ENCODE assay signal across 9 cellular contexts in genomic region chr6:152129606-152130249, GRCh38.
DNase-seq lines count a peak whose midpoint lies in the region; ATAC-seq and TF ChIP-seq lines count a peak whose summit lies in the region.
"Had no signal": no experiment of that assay in that cellular context is flagged by ENCODE, and none has a peak within 500 bp of the region (broad histone marks: within the 10 kb centered on the region; RNA-seq: fewer than 3 reads in every experiment).

No MANE protein-coding gene starts in this region.

- POLR2A ChIA-PET in BJ (lab: Charles Lee), result no interaction called here

- H3K4me3 ChIP-seq in BJ (ENCODE audit: low read depth, low read length), result no peak overlapping the region; the same call in 1 of the 2 replicates
- peak overlapping the region; percentile 79 for H3K4me3 ChIP-seq in adipocyte (ENCODE audit: low read length)
- no peak overlapping the region for H3K4me3 ChIP-seq in parathyroid adenoma (ENCODE audit: low read depth, low read length)

- DNase-seq in BJ (ENCODE audit: low read depth), result peak; percentile 34
- peak; percentile 34 for DNase-seq in adipocyte (ENCODE audit: low read depth)
- DNase-seq in hepatic stellate cell (ENCODE audit: low spot score), result peak; percentile 59
- DNase-seq in foreskin melanocyte, result no peak
- no peak for DNase-seq in NCI-H2029 treated with DMSO at 0.1 percent for 48 hours (lab: John Stamatoyannopoulos, UW)
- no peak for DNase-seq in nucleus accumbens (lab: John Stamatoyannopoulos, UW)
- DNase-seq: CD8-positive, alpha-beta memory T cell had no signal

- peaks cover 18% of the 10 kb centered on the region for H3K4me1 ChIP-seq in adipocyte (ENCODE audit: control insufficient read depth, insufficient read depth, low read length)
- H3K4me1 ChIP-seq in parathyroid adenoma, result no peaks in the 10 kb centered on the region

- no peak for ATAC-seq in GM21367 (IDR thresholded peaks at IDR 0.05; ENCODE audit: unreplicated experiment)

- H2AFZ ChIP-seq in parathyroid adenoma, result no peak overlapping the region

- peak overlapping the region; percentile 66 for H3K9ac ChIP-seq in adipocyte (ENCODE audit: low read length)
- H3K9ac ChIP-seq in parathyroid adenoma, result no peak overlapping the region

- CTCF ChIA-PET in BJ (lab: Yijun Ruan, JAX), result interaction anchor here (1.0 kb wide), 1 partner anchor 364 kb away, joined by 5 read pairs; no protein-coding TSS in a partner anchor

- H3K27me3 ChIP-seq in BJ (ENCODE audit: control insufficient read depth, insufficient read depth, low read length) (no peaks in the 10 kb centered on the region), adipocyte (replicated peaks; ENCODE audit: control insufficient read depth, insufficient read depth, low read length) (no peaks in the 10 kb centered on the region), parathyroid adenoma (ENCODE audit: control insufficient read depth, insufficient read depth, low read length) (no peaks in the 10 kb centered on the region)

- H3K4me2 ChIP-seq in parathyroid adenoma (ENCODE audit: low read length), result no peak overlapping the region

- H3K9me3 ChIP-seq in adipocyte (ENCODE audit: control insufficient read depth, low read length), result no peaks in the 10 kb centered on the region
- no peaks in the 10 kb centered on the region for H3K9me3 ChIP-seq in parathyroid adenoma (ENCODE audit: control insufficient read depth, low read length)

- TF ChIP-seq CTCF in BJ (IDR thresholded peaks at IDR 0.05; ENCODE audit: insufficient read depth, low read depth, low read length) (no peak), parathyroid adenoma (IDR thresholded peaks at IDR 0.05) (no peak)

- H3K27ac ChIP-seq in parathyroid adenoma, result peak overlapping the region; percentile 55

- H3K79me2 ChIP-seq in parathyroid adenoma, result no peaks in the 10 kb centered on the region

- peaks cover 6% of the 10 kb centered on the region for H3K36me3 ChIP-seq in BJ (ENCODE audit: control insufficient read depth, insufficient read depth, low read length)
- H3K36me3 ChIP-seq in adipocyte (ENCODE audit: control insufficient read depth, insufficient read depth, low read length, severe bottlenecking), result peaks cover 57% of the 10 kb centered on the region
- no peaks in the 10 kb centered on the region for H3K36me3 ChIP-seq in parathyroid adenoma (ENCODE audit: control insufficient read depth, insufficient read depth, low read length)

Comparison
In these comparisons a context has a peak if more than half of its experiments do, and no peak if none do; other contexts are left out.
1. DNase-seq: peak in BJ (single experiment), adipocyte (single experiment) and hepatic stellate cell (single experiment); none in foreskin melanocyte (single experiment), NCI-H2029 treated with DMSO at 0.1 percent for 48 hours (single experiment) and nucleus accumbens (0 of 56).